In the genomic region with DNA sequence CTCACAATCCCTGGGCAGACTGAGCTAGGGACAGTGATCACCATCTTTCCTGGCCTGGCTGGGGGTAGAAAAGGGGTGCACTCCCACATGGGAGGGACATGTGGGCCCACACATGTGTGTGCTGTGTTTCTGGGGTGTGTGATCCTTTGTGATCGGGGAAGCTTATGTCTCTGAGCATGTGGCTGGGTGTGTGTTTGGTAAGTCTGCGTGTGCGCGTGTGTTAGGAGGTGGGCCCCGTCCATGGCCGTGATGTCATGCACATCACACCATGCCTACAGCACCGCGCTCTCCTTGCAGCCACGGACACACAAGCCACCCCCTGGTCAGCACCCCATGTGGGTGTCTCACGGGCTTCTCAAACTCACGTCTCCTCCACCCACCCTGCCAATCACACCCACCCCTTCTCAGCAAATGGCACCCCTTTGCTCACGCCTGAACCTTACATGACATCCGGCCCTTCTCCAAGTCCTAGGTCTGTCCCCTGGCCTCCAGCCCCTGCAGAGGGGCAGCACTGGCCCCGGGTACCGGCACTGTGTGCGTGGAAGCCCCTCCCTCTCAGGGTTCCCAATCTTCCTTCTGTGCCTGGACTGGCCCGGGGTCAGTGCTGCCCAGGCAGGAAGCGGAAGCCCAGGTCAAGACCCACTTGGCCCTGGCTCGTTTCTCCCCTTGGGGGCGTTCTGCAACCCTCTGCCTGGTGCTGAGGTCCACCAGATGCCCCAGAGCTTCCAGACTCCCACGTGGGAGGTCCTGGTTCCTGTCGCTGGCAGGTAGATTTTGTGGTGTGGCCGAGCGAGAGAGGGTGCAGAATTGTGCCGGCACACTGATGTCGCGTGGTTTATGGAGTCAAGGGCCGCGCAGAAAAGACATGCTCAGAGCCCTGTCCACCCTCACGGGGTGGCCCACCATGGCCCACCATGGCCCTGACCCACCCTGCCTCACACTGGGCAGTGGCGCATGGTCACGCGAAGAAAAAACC, we compare ENCODE assay signal across 2 cellular contexts.
TF ChIP-seq lines count a peak whose summit lies in the region.

No MANE protein-coding gene starts in this region.

TF ChIP-seq in HepG2, 621 proteins besides CTCF, POLR2A, EP300 and RAD21:
- TF ChIP-seq KLF6 (CRISPR knock-in tag; IDR thresholded peaks at IDR 0.05): no peak
- TF ChIP-seq KLF9 (CRISPR knock-in tag; IDR thresholded peaks at IDR 0.05; ENCODE audit: low read depth): no peak
- TF ChIP-seq, protein P1, sequence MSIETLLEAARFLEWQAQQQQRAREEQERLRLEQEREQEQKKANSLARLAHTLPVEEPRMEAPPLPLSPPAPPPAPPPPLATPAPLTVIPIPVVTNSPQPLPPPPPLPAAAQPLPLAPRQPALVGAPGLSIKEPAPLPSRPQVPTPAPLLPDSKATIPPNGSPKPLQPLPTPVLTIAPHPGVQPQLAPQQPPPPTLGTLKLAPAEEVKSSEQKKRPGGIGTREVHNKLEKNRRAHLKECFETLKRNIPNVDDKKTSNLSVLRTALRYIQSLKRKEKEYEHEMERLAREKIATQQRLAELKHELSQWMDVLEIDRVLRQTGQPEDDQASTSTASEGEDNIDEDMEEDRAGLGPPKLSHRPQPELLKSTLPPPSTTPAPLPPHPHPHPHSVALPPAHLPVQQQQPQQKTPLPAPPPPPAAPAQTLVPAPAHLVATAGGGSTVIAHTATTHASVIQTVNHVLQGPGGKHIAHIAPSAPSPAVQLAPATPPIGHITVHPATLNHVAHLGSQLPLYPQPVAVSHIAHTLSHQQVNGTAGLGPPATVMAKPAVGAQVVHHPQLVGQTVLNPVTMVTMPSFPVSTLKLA (IDR thresholded peaks at IDR 0.05): 0 out of 2 replicates have a peak, but pooled peaks have one; percentile 16
- no peak for TF ChIP-seq GATAD1 (CRISPR knock-in tag; IDR thresholded peaks at IDR 0.05)
- peak; percentile 66 for TF ChIP-seq AGO2 (optimal IDR thresholded peaks at IDR 0.05; ENCODE audit: low read depth, low read length)
- no peak for TF ChIP-seq SRSF9 (IDR thresholded peaks at IDR 0.05; ENCODE audit: borderline replicate concordance, insufficient read depth, low read depth, low read length, poor library complexity, severe bottlenecking)
- TF ChIP-seq, protein P2, sequence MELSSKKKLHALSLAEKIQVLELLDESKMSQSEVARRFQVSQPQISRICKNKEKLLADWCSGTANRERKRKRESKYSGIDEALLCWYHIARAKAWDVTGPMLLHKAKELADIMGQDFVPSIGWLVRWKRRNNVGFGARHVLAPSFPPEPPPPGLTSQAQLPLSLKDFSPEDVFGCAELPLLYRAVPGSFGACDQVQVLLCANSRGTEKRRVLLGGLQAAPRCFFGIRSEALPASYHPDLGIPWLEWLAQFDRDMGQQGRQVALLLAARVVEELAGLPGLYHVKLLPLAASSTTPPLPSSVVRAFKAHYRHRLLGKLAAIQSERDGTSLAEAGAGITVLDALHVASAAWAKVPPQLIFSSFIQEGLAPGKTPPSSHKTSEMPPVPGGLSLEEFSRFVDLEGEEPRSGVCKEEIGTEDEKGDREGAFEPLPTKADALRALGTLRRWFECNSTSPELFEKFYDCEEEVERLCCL (CRISPR knock-in tag; IDR thresholded peaks at IDR 0.05; ENCODE audit: borderline replicate concordance): no peak
- TF ChIP-seq CREB1 (IDR thresholded peaks at IDR 0.05): peak; percentile 29; the same call in 1 of the 2 replicates
- TF ChIP-seq CREB1 (CRISPR knock-in tag; IDR thresholded peaks at IDR 0.05): no peak

TF ChIP-seq in H1, 55 proteins besides CTCF, POLR2A, EP300 and RAD21:
- TF ChIP-seq POU5F1 (IDR thresholded peaks at IDR 0.05; ENCODE audit: low read depth, low read length) (no peak), SIRT6 (IDR thresholded peaks at IDR 0.05; ENCODE audit: low read length) (no peak), RBBP5 (IDR thresholded peaks at IDR 0.05; ENCODE audit: borderline replicate concordance, low read depth, low read length) (no peak), POLR2AphosphoS5 (IDR thresholded peaks at IDR 0.05; ENCODE audit: low read depth, low read length) (no peak), PHF8 (conservative IDR thresholded peaks at IDR 0.05; ENCODE audit: low read depth, low read length) (no peak), SIX5 (IDR thresholded peaks at IDR 0.05; ENCODE audit: low read depth, low read length) (no peak), EGR1 (IDR thresholded peaks at IDR 0.05; ENCODE audit: borderline replicate concordance, low read depth, low read length) (no peak), TAF7 (optimal IDR thresholded peaks at IDR 0.05; ENCODE audit: borderline replicate concordance, low read depth, low read length) (no peak)
- TF ChIP-seq, protein P3, sequence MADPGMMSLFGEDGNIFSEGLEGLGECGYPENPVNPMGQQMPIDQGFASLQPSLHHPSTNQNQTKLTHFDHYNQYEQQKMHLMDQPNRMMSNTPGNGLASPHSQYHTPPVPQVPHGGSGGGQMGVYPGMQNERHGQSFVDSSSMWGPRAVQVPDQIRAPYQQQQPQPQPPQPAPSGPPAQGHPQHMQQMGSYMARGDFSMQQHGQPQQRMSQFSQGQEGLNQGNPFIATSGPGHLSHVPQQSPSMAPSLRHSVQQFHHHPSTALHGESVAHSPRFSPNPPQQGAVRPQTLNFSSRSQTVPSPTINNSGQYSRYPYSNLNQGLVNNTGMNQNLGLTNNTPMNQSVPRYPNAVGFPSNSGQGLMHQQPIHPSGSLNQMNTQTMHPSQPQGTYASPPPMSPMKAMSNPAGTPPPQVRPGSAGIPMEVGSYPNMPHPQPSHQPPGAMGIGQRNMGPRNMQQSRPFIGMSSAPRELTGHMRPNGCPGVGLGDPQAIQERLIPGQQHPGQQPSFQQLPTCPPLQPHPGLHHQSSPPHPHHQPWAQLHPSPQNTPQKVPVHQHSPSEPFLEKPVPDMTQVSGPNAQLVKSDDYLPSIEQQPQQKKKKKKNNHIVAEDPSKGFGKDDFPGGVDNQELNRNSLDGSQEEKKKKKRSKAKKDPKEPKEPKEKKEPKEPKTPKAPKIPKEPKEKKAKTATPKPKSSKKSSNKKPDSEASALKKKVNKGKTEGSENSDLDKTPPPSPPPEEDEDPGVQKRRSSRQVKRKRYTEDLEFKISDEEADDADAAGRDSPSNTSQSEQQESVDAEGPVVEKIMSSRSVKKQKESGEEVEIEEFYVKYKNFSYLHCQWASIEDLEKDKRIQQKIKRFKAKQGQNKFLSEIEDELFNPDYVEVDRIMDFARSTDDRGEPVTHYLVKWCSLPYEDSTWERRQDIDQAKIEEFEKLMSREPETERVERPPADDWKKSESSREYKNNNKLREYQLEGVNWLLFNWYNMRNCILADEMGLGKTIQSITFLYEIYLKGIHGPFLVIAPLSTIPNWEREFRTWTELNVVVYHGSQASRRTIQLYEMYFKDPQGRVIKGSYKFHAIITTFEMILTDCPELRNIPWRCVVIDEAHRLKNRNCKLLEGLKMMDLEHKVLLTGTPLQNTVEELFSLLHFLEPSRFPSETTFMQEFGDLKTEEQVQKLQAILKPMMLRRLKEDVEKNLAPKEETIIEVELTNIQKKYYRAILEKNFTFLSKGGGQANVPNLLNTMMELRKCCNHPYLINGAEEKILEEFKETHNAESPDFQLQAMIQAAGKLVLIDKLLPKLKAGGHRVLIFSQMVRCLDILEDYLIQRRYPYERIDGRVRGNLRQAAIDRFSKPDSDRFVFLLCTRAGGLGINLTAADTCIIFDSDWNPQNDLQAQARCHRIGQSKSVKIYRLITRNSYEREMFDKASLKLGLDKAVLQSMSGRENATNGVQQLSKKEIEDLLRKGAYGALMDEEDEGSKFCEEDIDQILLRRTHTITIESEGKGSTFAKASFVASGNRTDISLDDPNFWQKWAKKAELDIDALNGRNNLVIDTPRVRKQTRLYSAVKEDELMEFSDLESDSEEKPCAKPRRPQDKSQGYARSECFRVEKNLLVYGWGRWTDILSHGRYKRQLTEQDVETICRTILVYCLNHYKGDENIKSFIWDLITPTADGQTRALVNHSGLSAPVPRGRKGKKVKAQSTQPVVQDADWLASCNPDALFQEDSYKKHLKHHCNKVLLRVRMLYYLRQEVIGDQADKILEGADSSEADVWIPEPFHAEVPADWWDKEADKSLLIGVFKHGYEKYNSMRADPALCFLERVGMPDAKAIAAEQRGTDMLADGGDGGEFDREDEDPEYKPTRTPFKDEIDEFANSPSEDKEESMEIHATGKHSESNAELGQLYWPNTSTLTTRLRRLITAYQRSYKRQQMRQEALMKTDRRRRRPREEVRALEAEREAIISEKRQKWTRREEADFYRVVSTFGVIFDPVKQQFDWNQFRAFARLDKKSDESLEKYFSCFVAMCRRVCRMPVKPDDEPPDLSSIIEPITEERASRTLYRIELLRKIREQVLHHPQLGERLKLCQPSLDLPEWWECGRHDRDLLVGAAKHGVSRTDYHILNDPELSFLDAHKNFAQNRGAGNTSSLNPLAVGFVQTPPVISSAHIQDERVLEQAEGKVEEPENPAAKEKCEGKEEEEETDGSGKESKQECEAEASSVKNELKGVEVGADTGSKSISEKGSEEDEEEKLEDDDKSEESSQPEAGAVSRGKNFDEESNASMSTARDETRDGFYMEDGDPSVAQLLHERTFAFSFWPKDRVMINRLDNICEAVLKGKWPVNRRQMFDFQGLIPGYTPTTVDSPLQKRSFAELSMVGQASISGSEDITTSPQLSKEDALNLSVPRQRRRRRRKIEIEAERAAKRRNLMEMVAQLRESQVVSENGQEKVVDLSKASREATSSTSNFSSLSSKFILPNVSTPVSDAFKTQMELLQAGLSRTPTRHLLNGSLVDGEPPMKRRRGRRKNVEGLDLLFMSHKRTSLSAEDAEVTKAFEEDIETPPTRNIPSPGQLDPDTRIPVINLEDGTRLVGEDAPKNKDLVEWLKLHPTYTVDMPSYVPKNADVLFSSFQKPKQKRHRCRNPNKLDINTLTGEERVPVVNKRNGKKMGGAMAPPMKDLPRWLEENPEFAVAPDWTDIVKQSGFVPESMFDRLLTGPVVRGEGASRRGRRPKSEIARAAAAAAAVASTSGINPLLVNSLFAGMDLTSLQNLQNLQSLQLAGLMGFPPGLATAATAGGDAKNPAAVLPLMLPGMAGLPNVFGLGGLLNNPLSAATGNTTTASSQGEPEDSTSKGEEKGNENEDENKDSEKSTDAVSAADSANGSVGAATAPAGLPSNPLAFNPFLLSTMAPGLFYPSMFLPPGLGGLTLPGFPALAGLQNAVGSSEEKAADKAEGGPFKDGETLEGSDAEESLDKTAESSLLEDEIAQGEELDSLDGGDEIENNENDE (IDR thresholded peaks at IDR 0.05; ENCODE audit: insufficient replicate concordance, low read length): no peak
